Comparison of ENCODE assay signal across 9 cellular contexts in genomic region chr17:36937001-36937960, GRCh38. TPM values are rescaled to one million over a fixed set of nuclear protein-coding genes. Genes with fewer than 3 reads are reported as not detected.
DNase-seq lines count a peak whose midpoint lies in the region; ATAC-seq and TF ChIP-seq lines count a peak whose summit lies in the region.
"Had no signal": no experiment of that assay in that cellular context is flagged by ENCODE, and none has a peak within 500 bp of the region (broad histone marks: within the 10 kb centered on the region; RNA-seq: fewer than 3 reads in every experiment).

TSS of gene LHX1 (plus strand) at chr17:36937475. CDS start at chr17:36938198, 723 bp downstream.

- H3K4me3 Mint-ChIP-seq in H9: peak within 1 kb of the TSS; percentile 57 to 91
- H3K4me3 Mint-ChIP-seq in activated T-cell treated with anti-CD3 and anti-CD28 coated beads, Interleukin-2, amount 50 U/mL, for 72 hours: peak within 1 kb of the TSS; percentile 78 to 93

- no peak within 1 kb of the TSS for H3K56ac ChIP-seq in H9 (ENCODE audit: insufficient read length, low read depth, low read length)

- DNase-seq in ACHN: peak; percentile 42
- peak; percentile 70 for DNase-seq in H9
- peak in 1 of 2 donors; percentile 25 for DNase-seq in activated T-cell treated with anti-CD3 and anti-CD28 coated beads, Interleukin-2, amount 50 U/mL, for 72 hours
- no peak for DNase-seq in lower lobe of right lung
- no peak for DNase-seq in COR-L47 (lab: John Stamatoyannopoulos, UW)
- DNase-seq: NCI-H2029 had no signal

- intact Hi-C loops in lower lobe of right lung (cut with DNase I): no loop called here

- H4K20me1 ChIP-seq in H9 (ENCODE audit: control insufficient read depth, insufficient read depth, insufficient read length): peaks cover 4% of the 10 kb centered on the region

- H3K27me3 ChIP-seq in H9 (ENCODE audit: insufficient read depth, low read length): peaks cover 86% of the 10 kb centered on the region
- peaks cover 100% of the 10 kb centered on the region for H3K27me3 ChIP-seq in lower lobe of right lung (ENCODE audit: low read depth)

- no peak within 1 kb of the TSS; a peak in 1 of 7 replicates for H3K27ac Mint-ChIP-seq in H9
- peak within 1 kb of the TSS; percentile 74 for H3K27ac Mint-ChIP-seq in activated T-cell treated with anti-CD3 and anti-CD28 coated beads, Interleukin-2, amount 50 U/mL, for 72 hours

- H2BK5ac ChIP-seq in H9 (ENCODE audit: insufficient read length, low read length): no peak within 1 kb of the TSS

- no peak within 1 kb of the TSS for H2BK20ac ChIP-seq in H9 (ENCODE audit: low read depth, low read length, poor library complexity, severe bottlenecking)

- H3K27ac ChIP-seq in H9 (ENCODE audit: insufficient read length, low read depth, low read length): no peak within 1 kb of the TSS
- no peak within 1 kb of the TSS for H3K27ac ChIP-seq in lower lobe of right lung

- H3K23ac ChIP-seq in H9 (ENCODE audit: insufficient read length, low read depth, low read length): no peak within 1 kb of the TSS

- peak within 1 kb of the TSS; percentile 65 for H3K4me2 ChIP-seq in H9 (ENCODE audit: insufficient read depth, insufficient read length, low read length)

- no CpG with 5 or more reads among the region's 75 CpGs for WGBS in H9 (ENCODE audit: extremely low coverage, insufficient read length, low lambda C conversion rate)

- H3K4me1 Mint-ChIP-seq in H9: peaks cover 61 to 77% of the 10 kb centered on the region in 2 experiments
- H3K4me1 Mint-ChIP-seq in activated T-cell treated with anti-CD3 and anti-CD28 coated beads, Interleukin-2, amount 50 U/mL, for 72 hours (ENCODE audit: low read depth): peaks cover 77% of the 10 kb centered on the region

- peak within 1 kb of the TSS; percentile 29 for H3K4me3 ChIP-seq in lower lobe of right lung

- TF ChIP-seq CTCF in H9 (conservative IDR thresholded peaks at IDR 0.05) (no peak), lower lobe of right lung (IDR thresholded peaks at IDR 0.05) (no peak)

- H4K91ac ChIP-seq in H9 (ENCODE audit: insufficient read length, low read depth, low read length): no peak within 1 kb of the TSS

- H2AK5ac ChIP-seq in H9 (ENCODE audit: insufficient read length, low read length): no peak within 1 kb of the TSS

- H3K9me3 ChIP-seq in H9 (ENCODE audit: control insufficient read depth, low read depth, low read length) (no peaks in the 10 kb centered on the region), lower lobe of right lung (no peaks in the 10 kb centered on the region)

- H3K36me3 ChIP-seq in lower lobe of right lung: no peaks in the 10 kb centered on the region

- H2BK120ac ChIP-seq in H9 (ENCODE audit: low read depth, low read length, poor library complexity, severe bottlenecking): no peak within 1 kb of the TSS

- H3K23me2 ChIP-seq in H9 (ENCODE audit: insufficient read length, low read depth, low read length, poor library complexity, severe bottlenecking): peaks cover 30% of the 10 kb centered on the region

- no peaks in the 10 kb centered on the region for H3K79me1 ChIP-seq in H9 (ENCODE audit: insufficient read depth, low read depth, low read length, poor library complexity, severe bottlenecking)

- no peaks in the 10 kb centered on the region; a peak in 1 of 7 replicates for H3K36me3 Mint-ChIP-seq in H9 (ENCODE audit: insufficient read depth in 1 of 3, low read depth in 3 of 3)
- H3K36me3 Mint-ChIP-seq in activated T-cell treated with anti-CD3 and anti-CD28 coated beads, Interleukin-2, amount 50 U/mL, for 72 hours (ENCODE audit: insufficient read depth in 2 of 2): peaks cover 0 to 1% of the 10 kb centered on the region in 2 donors

- H3K14ac ChIP-seq in H9 (ENCODE audit: insufficient read depth, low read length): no peak within 1 kb of the TSS; the same call in 1 of the 2 replicates

- in situ Hi-C loops in ACHN (cut with HindIII; ENCODE audit: low pct_ligation_motif_present, low pct_unique_long_range_greater_than_20kb, low sequenced_read_pairs): no loop called here

- H3K4me1 ChIP-seq in H9 (ENCODE audit: insufficient read depth, low read length) (no peaks in the 10 kb centered on the region; the same call in 1 of the 2 replicates), lower lobe of right lung (peaks cover 72% of the 10 kb centered on the region)

- H2AFZ ChIP-seq in H9 (ENCODE audit: low read length): no peak within 1 kb of the TSS

- no peak within 1 kb of the TSS for H3K4ac ChIP-seq in H9 (ENCODE audit: low read depth, low read length)

- ATAC-seq in activated T-cell treated with anti-CD3 and anti-CD28 coated beads, Interleukin-2, amount 50 U/mL, for 72 hours (replicated peaks in 1 of 2): peak in 1 of 2 donors; percentile 14
- no peak for ATAC-seq in lower lobe of right lung
- no peak for ATAC-seq in HG03108 (IDR thresholded peaks at IDR 0.05; ENCODE audit: unreplicated experiment)
- no peak for ATAC-seq in HG03469 (IDR thresholded peaks at IDR 0.05; ENCODE audit: unreplicated experiment)
- ATAC-seq in HG03095 (IDR thresholded peaks at IDR 0.05; ENCODE audit: unreplicated experiment): no peak

- no peak within 1 kb of the TSS for H2BK12ac ChIP-seq in H9 (ENCODE audit: insufficient read length, low read depth, low read length)

- H2BK15ac ChIP-seq in H9 (ENCODE audit: low read depth, low read length): no peak within 1 kb of the TSS

- H4K8ac ChIP-seq in H9 (replicated peaks; ENCODE audit: insufficient read length, low read depth, low read length): no peak within 1 kb of the TSS

- no peaks in the 10 kb centered on the region for H3K79me2 ChIP-seq in H9 (ENCODE audit: insufficient read depth, low read length)

- no peak within 1 kb of the TSS for H4K5ac ChIP-seq in H9 (ENCODE audit: insufficient read length, low read depth, low read length)

- H3T11ph ChIP-seq in H9 (ENCODE audit: low read length): no peak within 1 kb of the TSS

- no peak within 1 kb of the TSS for H3K9ac ChIP-seq in H9 (ENCODE audit: extremely low read depth, insufficient read length, low read length)

- peaks cover 100% of the 10 kb centered on the region for H3K27me3 Mint-ChIP-seq in H9 (ENCODE audit: low read depth)
- peaks cover 87% of the 10 kb centered on the region for H3K27me3 Mint-ChIP-seq in activated T-cell treated with anti-CD3 and anti-CD28 coated beads, Interleukin-2, amount 50 U/mL, for 72 hours (ENCODE audit: low read depth)

- H3K9me3 Mint-ChIP-seq in H9: peaks cover 0 to 3% of the 10 kb centered on the region in 2 experiments; a peak in 1 of 5 replicates
- no peaks in the 10 kb centered on the region for H3K9me3 Mint-ChIP-seq in activated T-cell treated with anti-CD3 and anti-CD28 coated beads, Interleukin-2, amount 50 U/mL, for 72 hours

- no peak within 1 kb of the TSS for H3K18ac ChIP-seq in H9 (ENCODE audit: insufficient read length, low read depth, low read length)

RNA-seq across cellular contexts. Expression of gene LHX1, which starts in this region (rescaled TPM):
- total RNA-seq in H9 (2021): 0.20 and 0.22 TPM in 2 replicates
- under 1 TPM; 0.32 to 0.34 TPM for total RNA-seq in activated T-cell treated with anti-CD3 and anti-CD28 coated beads, Interleukin-2, amount 50 U/mL, for 72 hours
- not detected for total RNA-seq in lower lobe of right lung

Comparison
In these comparisons a context has a peak if more than half of its experiments do, and no peak if none do; other contexts are left out.
1. Peak in DNase-seq and H3K4me2 ChIP-seq in H9; RNA of the gene not detected or under 1 TPM.